ENCODE assay signal across 1 cellular context in the genomic region with DNA sequence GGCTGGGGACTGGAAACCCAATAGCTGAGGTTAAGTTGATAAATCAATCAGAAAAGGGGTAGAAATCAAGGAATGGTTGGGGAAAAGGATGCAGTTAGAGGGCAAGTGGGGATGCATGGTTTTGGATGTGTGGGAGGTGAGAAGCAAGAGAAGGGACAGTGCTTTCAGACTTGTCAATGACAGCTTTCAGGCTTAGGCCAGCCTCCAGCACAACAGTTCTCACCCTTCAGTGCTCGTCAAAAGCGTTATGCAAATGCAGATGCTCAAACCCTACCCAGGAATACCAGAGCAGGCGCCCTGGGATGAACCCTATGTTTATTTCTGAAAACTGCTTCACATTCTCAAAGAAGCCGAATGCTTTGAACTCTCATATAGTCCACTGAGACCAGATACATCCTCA.
TF ChIP-seq lines count a peak whose summit lies in the region.

No MANE protein-coding gene starts in this region.

TF ChIP-seq in IMR-90, 13 proteins besides CTCF, POLR2A, EP300 and RAD21 (continued from another document):
- TF ChIP-seq USF2 (IDR thresholded peaks at IDR 0.05; ENCODE audit: low read depth, low read length) (no peak), RFX5 (IDR thresholded peaks at IDR 0.05; ENCODE audit: low read depth, low read length) (no peak), MAZ (IDR thresholded peaks at IDR 0.05; ENCODE audit: borderline replicate concordance, low read depth, low read length) (no peak), RCOR1 (IDR thresholded peaks at IDR 0.05; ENCODE audit: insufficient replicate concordance, low read length) (no peak)
